8 cellular contexts compared by ENCODE assay signal in the genomic region with DNA sequence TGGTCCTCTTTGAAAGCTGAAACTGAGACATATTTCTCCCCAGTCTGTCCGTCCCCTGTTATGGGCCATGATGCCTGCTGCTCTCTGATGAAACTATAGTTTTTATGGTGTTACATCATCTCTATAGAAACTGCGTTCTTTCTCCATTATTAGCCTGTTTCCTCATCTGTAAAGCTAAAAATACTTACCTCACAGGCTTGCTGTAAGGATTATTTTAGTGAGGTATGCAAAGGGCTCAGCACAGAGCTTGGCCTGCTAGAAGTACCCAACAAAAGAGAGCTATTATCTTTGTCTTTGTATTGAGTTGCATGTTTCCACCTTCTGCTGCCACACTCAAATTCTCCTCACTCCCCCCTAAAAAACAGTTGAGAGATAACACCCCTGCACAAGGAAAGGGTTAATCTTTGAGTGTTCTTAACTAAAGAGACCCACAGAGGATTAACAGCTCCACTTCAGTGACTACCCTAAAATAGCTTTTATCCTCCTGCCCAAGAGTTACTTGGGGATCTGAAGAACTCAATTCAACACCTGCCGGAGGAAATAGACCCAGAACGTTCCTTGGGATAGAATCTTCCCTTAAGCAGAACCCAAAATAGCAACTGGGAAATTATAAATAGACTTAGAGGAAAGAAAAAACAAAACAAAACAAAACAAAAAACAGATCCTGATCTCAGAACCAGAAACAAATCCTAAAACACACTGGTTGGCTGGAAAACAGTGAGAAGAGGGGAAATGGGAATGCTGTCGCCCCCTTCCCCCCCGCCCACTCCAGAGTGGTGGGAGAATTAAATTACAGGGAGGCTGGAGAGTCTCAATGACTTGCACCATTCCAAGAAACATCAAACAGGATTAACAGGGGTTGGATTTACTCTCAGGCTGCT. TPM values are rescaled to one million over a fixed set of nuclear protein-coding genes. Genes with fewer than 3 reads are reported as not detected.
DNase-seq lines count a peak whose midpoint lies in the region; ATAC-seq and TF ChIP-seq lines count a peak whose summit lies in the region.

No MANE protein-coding gene starts in this region.

- in situ Hi-C loops in transverse colon (cut with MboI; ENCODE audit: low pct_ligation_motif_present in 1 of 4, low pct_unique_long_range_greater_than_20kb in 1 of 4, low sequenced_read_pairs in 3 of 4), result no loop called here

- peaks cover 29% of the 10 kb centered on the region for H3K36me3 Mint-ChIP-seq in activated naive CD4-positive, alpha-beta T cell treated with anti-CD3 and anti-CD28 coated beads, Interleukin-2, amount 10 ng/mL, durations not matched to agents 7 days and 5 days
- peaks cover 8% of the 10 kb centered on the region for H3K36me3 Mint-ChIP-seq in activated naive CD8-positive, alpha-beta T cell treated with anti-CD3 and anti-CD28 coated beads, Interleukin-2, amount 10 ng/mL, durations not matched to agents 7 days and 5 days

- POLR2A ChIA-PET in activated naive CD8-positive, alpha-beta T cell treated with anti-CD3 and anti-CD28 coated beads, Interleukin-2, amount 10 ng/mL, durations not matched to agents 7 days and 5 days (lab: Charles Lee), result no interaction called here

- H3K36me3 ChIP-seq in kidney epithelial cell (ENCODE audit: control insufficient read depth, insufficient read depth, low read length) (peaks cover 1% of the 10 kb centered on the region), transverse colon (peaks cover 0 to 8% (median 3%) of the 10 kb centered on the region in 4 donors)

- no peaks in the 10 kb centered on the region for H3K27me3 Mint-ChIP-seq in activated naive CD4-positive, alpha-beta T cell treated with anti-CD3 and anti-CD28 coated beads, Interleukin-2, amount 10 ng/mL, durations not matched to agents 7 days and 5 days
- H3K27me3 Mint-ChIP-seq in activated naive CD8-positive, alpha-beta T cell treated with anti-CD3 and anti-CD28 coated beads, Interleukin-2, amount 10 ng/mL, durations not matched to agents 7 days and 5 days, result no peaks in the 10 kb centered on the region

- CTCF ChIA-PET in activated naive CD4-positive, alpha-beta T cell treated with anti-CD3 and anti-CD28 coated beads, Interleukin-2, amount 10 ng/mL, durations not matched to agents 7 days and 5 days (lab: Charles Lee), result no interaction called here

- H3K4me3 Mint-ChIP-seq in activated naive CD4-positive, alpha-beta T cell treated with anti-CD3 and anti-CD28 coated beads, Interleukin-2, amount 10 ng/mL, durations not matched to agents 7 days and 5 days, result peak overlapping the region; percentile 96
- peak overlapping the region; percentile 97 for H3K4me3 Mint-ChIP-seq in activated naive CD8-positive, alpha-beta T cell treated with anti-CD3 and anti-CD28 coated beads, Interleukin-2, amount 10 ng/mL, durations not matched to agents 7 days and 5 days

- H3K9me3 ChIP-seq in transverse colon, result no peaks in the 10 kb centered on the region

- no peak for TF ChIP-seq POLR2A in transverse colon (IDR thresholded peaks at IDR 0.05)

- ATAC-seq in activated naive CD8-positive, alpha-beta T cell treated with anti-CD3 and anti-CD28 coated beads, Interleukin-2, amount 10 ng/mL, durations not matched to agents 7 days and 5 days (ENCODE audit: low read depth), result no peak

- peak overlapping the region; percentile 92 for H3K27ac Mint-ChIP-seq in activated naive CD4-positive, alpha-beta T cell treated with anti-CD3 and anti-CD28 coated beads, Interleukin-2, amount 10 ng/mL, durations not matched to agents 7 days and 5 days
- H3K27ac Mint-ChIP-seq in activated naive CD8-positive, alpha-beta T cell treated with anti-CD3 and anti-CD28 coated beads, Interleukin-2, amount 10 ng/mL, durations not matched to agents 7 days and 5 days, result peak overlapping the region; percentile 91

- H3K4me1 ChIP-seq in transverse colon, result peaks cover 41 to 70% (median 54%) of the 10 kb centered on the region in 4 donors

- peak overlapping the region; percentile 100 for H3K4me3 ChIP-seq in kidney epithelial cell (ENCODE audit: low read depth, low read length)
- H3K4me3 ChIP-seq in transverse colon, result peak overlapping the region in 3 of 4 donors; percentile 77 to 100 (median 99)

- H3K27ac ChIP-seq in transverse colon, result peak overlapping the region; percentile 83 to 96 (median 92)

- H3K4me1 Mint-ChIP-seq in activated naive CD4-positive, alpha-beta T cell treated with anti-CD3 and anti-CD28 coated beads, Interleukin-2, amount 10 ng/mL, durations not matched to agents 7 days and 5 days, result peaks cover 77% of the 10 kb centered on the region
- peaks cover 57% of the 10 kb centered on the region for H3K4me1 Mint-ChIP-seq in activated naive CD8-positive, alpha-beta T cell treated with anti-CD3 and anti-CD28 coated beads, Interleukin-2, amount 10 ng/mL, durations not matched to agents 7 days and 5 days

- WGBS in transverse colon (ENCODE audit: low coverage in 1 of 2), 2 donors, result 19 to 26% methylated on average over 6 of the region's 6 CpGs

- H3K27me3 ChIP-seq in kidney epithelial cell (ENCODE audit: control insufficient read depth, insufficient read depth, low read length), result no peaks in the 10 kb centered on the region
- no peaks in the 10 kb centered on the region for H3K27me3 ChIP-seq in transverse colon

- TF ChIP-seq EP300 in transverse colon (IDR thresholded peaks at IDR 0.05; ENCODE audit: low read depth), result no peak

- no peaks in the 10 kb centered on the region for H3K9me3 Mint-ChIP-seq in activated naive CD4-positive, alpha-beta T cell treated with anti-CD3 and anti-CD28 coated beads, Interleukin-2, amount 10 ng/mL, durations not matched to agents 7 days and 5 days
- no peaks in the 10 kb centered on the region for H3K9me3 Mint-ChIP-seq in activated naive CD8-positive, alpha-beta T cell treated with anti-CD3 and anti-CD28 coated beads, Interleukin-2, amount 10 ng/mL, durations not matched to agents 7 days and 5 days

- intact Hi-C loops in transverse colon (cut with DNase I; ENCODE audit: low total_unique reads), result no loop called here

- DNase-seq in activated naive CD4-positive, alpha-beta T cell treated with anti-CD3 and anti-CD28 coated beads, Interleukin-2, amount 10 ng/mL, durations not matched to agents 7 days and 5 days, result no peak
- no peak for DNase-seq in activated naive CD4-positive, alpha-beta T cell (lab: John Stamatoyannopoulos, UW)
- DNase-seq in activated naive CD8-positive, alpha-beta T cell treated with anti-CD3 and anti-CD28 coated beads, Interleukin-2, amount 10 ng/mL, durations not matched to agents 7 days and 5 days, result no peak
- no peak for DNase-seq in kidney epithelial cell (ENCODE audit: low read depth)
- DNase-seq in transverse colon, result no peak
- DNase-seq in DMS153 (lab: John Stamatoyannopoulos, UW), result no peak
- DNase-seq in GM20000 (ENCODE audit: low spot score), result no peak
- no peak for DNase-seq in NCI-H1694 (lab: John Stamatoyannopoulos, UW)

- TF ChIP-seq CTCF in kidney epithelial cell (IDR thresholded peaks at IDR 0.05; ENCODE audit: insufficient read depth, low read length, poor library complexity, severe bottlenecking) (no peak), transverse colon (IDR thresholded peaks at IDR 0.05) (no peak), GM20000 (IDR thresholded peaks at IDR 0.05; ENCODE audit: extremely low read depth, missing control alignments) (no peak)

RNA-seq across cellular contexts. Expression of a gene that starts 1.8 kb away (rescaled TPM):
- 10 to 100 TPM; 20.4 to 20.8 TPM for total RNA-seq in activated naive CD8-positive, alpha-beta T cell treated with anti-CD3 and anti-CD28 coated beads, Interleukin-2, amount 10 ng/mL, durations not matched to agents 7 days and 5 days
- 13.5 and 16.6 TPM in 2 replicates for total RNA-seq in kidney epithelial cell
- 10 to 100 TPM in 2 of 4 donors, 1 to 10 TPM in 2; 6.6 to 24.9 (median 11.8) TPM for total RNA-seq in transverse colon

RNA-seq across cellular contexts. Expression of a gene that starts 1.9 kb away (rescaled TPM):
- total RNA-seq in activated naive CD8-positive, alpha-beta T cell treated with anti-CD3 and anti-CD28 coated beads, Interleukin-2, amount 10 ng/mL, durations not matched to agents 7 days and 5 days, result 10 to 100 TPM; 23.9 to 24.2 TPM
- total RNA-seq in kidney epithelial cell (44.3 and 50.8 TPM in 2 replicates), transverse colon (10 to 100 TPM; 13.8 to 96.1 (median 49.6) TPM)
